14 cellular contexts compared by ENCODE assay signal in the genomic region with DNA sequence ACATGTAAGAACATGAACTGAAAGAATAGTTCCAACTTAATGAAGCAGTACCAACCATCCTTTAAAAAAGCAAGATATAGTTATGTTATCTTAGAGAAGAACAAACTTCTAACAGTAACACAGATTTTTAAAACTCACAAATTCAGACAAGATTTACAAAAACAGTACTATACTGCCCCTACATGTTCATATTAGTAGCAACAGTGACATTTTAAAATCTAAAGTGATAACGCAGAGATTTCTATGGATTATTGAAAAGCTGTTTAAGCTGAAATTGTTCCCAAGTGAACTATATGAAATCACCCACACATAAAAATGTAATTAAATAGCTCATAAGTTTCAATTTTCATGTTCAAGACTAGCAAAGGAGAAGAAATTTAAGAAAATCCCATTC.
DNase-seq lines count a peak whose midpoint lies in the region; FAIRE-seq and TF ChIP-seq lines count a peak whose summit lies in the region.
"Had no signal": no experiment of that assay in that cellular context is flagged by ENCODE, and none has a peak within 500 bp of the region (broad histone marks: within the 10 kb centered on the region; RNA-seq: fewer than 3 reads in every experiment).

No MANE protein-coding gene starts in this region.

- no TSS peak for BruUV-seq in endothelial cell of umbilical vein (replicated peaks; lab: Mats Ljungman, UMichigan)

- no peak overlapping the region for H3K4me3 ChIP-seq in endothelial cell of umbilical vein (replicated peaks in 1 of 3; ENCODE audit: insufficient read depth in 1 of 3, low read depth in 1 of 3, low read length in 3 of 3)
- H3K4me3 ChIP-seq in retinal pigment epithelial cell (ENCODE audit: low read length), result no peak overlapping the region

- no peak overlapping the region for H3K9ac ChIP-seq in endothelial cell of umbilical vein (replicated peaks; ENCODE audit: extremely low read depth, insufficient read depth, low read length)

- dilution Hi-C loops in endothelial cell of umbilical vein (cut with MboI; ENCODE audit: extremely low pct_ligation_motif_present, low sequenced_read_pairs), result no loop called here

- no peaks in the 10 kb centered on the region for H3K4me1 ChIP-seq in endothelial cell of umbilical vein (ENCODE audit: control insufficient read depth, extremely low read depth, insufficient read depth, low read length)

- no peaks in the 10 kb centered on the region for H4K20me1 ChIP-seq in endothelial cell of umbilical vein (replicated peaks; ENCODE audit: control insufficient read depth, extremely low read depth, insufficient read depth, low read length)

- peaks cover 8 to 31% of the 10 kb centered on the region in 2 donors for H3K4me1 Mint-ChIP-seq in immature natural killer cell

- H3K36me3 ChIP-seq in endothelial cell of umbilical vein (ENCODE audit: control insufficient read depth in 2 of 2, extremely low read depth in 1 of 2, insufficient read depth in 2 of 2, low read length in 2 of 2), result no peaks in the 10 kb centered on the region

- CTCF ChIA-PET in endothelial cell of umbilical vein (lab: Charles Lee), result interaction anchor here (0.6 to 1.9 kb wide), 8 partner anchors 9 to 765 kb away, joined by 3 to 12 read pairs (median 4); no protein-coding TSS in a partner anchor

- peaks cover 2% of the 10 kb centered on the region for H3K9me1 ChIP-seq in endothelial cell of umbilical vein (replicated peaks; ENCODE audit: control insufficient read depth, extremely low read depth, insufficient read depth, low read length)

- H3K79me2 ChIP-seq in endothelial cell of umbilical vein (ENCODE audit: control insufficient read depth, insufficient read depth, low read length), result no peaks in the 10 kb centered on the region

- no peaks in the 10 kb centered on the region for H3K27me3 ChIP-seq in endothelial cell of umbilical vein (ENCODE audit: control insufficient read depth in 2 of 2, insufficient read depth in 2 of 2, low read length in 2 of 2)

- no peak overlapping the region for H3K27ac Mint-ChIP-seq in immature natural killer cell
- H3K27ac Mint-ChIP-seq: stimulated activated memory B cell treated with anti-CD40 and anti-IgM and Interleukin-4, amounts not matched to agents 10 μg/mL and 1 μg/mL and 100 μg/mL, for 72 hours had no signal

- DNase-seq in NCI-H510A treated with DMSO at 0.1 percent for 48 hours (lab: John Stamatoyannopoulos, UW) (peak; percentile 11), NCI-H510A (lab: John Stamatoyannopoulos, UW) (no peak), NCI-H748 treated with DMSO at 0.1 percent for 48 hours (lab: John Stamatoyannopoulos, UW) (peak; percentile 37), endothelial cell of umbilical vein (ENCODE audit: low read depth, low spot score) (peak; percentile 34), retinal pigment epithelial cell (ENCODE audit: low read depth) (no peak), HK-2 (ENCODE audit: unreplicated experiment) (no peak), immature natural killer cell (no peak)
- no peak for DNase-seq in effector CD4-positive, alpha-beta T cell
- DNase-seq: AML-193, GOT3, NCI-H446, small intestine had no signal

- no peaks in the 10 kb centered on the region for H3K9me3 ChIP-seq in endothelial cell of umbilical vein (replicated peaks; ENCODE audit: control insufficient read depth, insufficient read depth, low read length)

- no peak for TF ChIP-seq POLR2A in endothelial cell of umbilical vein (IDR thresholded peaks at IDR 0.05; ENCODE audit: low read depth, low read length)

- POLR2A ChIA-PET in endothelial cell of umbilical vein (lab: Charles Lee), result no interaction called here

- no peak overlapping the region for H3K27ac ChIP-seq in endothelial cell of umbilical vein (ENCODE audit: insufficient read depth, low read depth, low read length)
- H3K27ac ChIP-seq: HL-60 had no signal

- H3K4me3 Mint-ChIP-seq in immature natural killer cell, result no peak overlapping the region
- H3K4me3 Mint-ChIP-seq: stimulated activated memory B cell treated with anti-CD40 and anti-IgM and Interleukin-4, amounts not matched to agents 10 μg/mL and 1 μg/mL and 100 μg/mL, for 72 hours had no signal

- H3K36me3 Mint-ChIP-seq in immature natural killer cell, result peaks cover 0 to 9% (median 3%) of the 10 kb centered on the region in 3 donors

- no peaks in the 10 kb centered on the region for H3K27me3 Mint-ChIP-seq in immature natural killer cell (ENCODE audit: low read depth in 3 of 3)
- H3K27me3 Mint-ChIP-seq: stimulated activated memory B cell treated with anti-CD40 and anti-IgM and Interleukin-4, amounts not matched to agents 10 μg/mL and 1 μg/mL and 100 μg/mL, for 72 hours had no signal

- TF ChIP-seq CTCF in endothelial cell of umbilical vein (IDR thresholded peaks at IDR 0.05; ENCODE audit: extremely low read depth in 1 of 2, insufficient read depth in 1 of 2, low read depth in 1 of 2, low read length in 2 of 2) (peak in 1 of 2 donors; percentile 10), retinal pigment epithelial cell (conservative IDR thresholded peaks at IDR 0.05; ENCODE audit: low read depth, low read length) (peak; percentile 28)

- H3K9me3 Mint-ChIP-seq in immature natural killer cell, result no peaks in the 10 kb centered on the region

- FAIRE-seq in endothelial cell of umbilical vein (lab: Jason Lieb, UNC), result no peak
- FAIRE-seq: small intestine had no signal

- H2AFZ ChIP-seq in endothelial cell of umbilical vein (ENCODE audit: low read depth, low read length), result no peak overlapping the region

- intact Hi-C loops in endothelial cell of umbilical vein (cut with micrococcal nuclease), result no loop called here

- H3K4me2 ChIP-seq in endothelial cell of umbilical vein (ENCODE audit: insufficient read depth, low read length), result no peak overlapping the region

TF ChIP-seq in endothelial cell of umbilical vein, 7 proteins besides CTCF, POLR2A, EP300 and RAD21:
- TF ChIP-seq MYC (IDR thresholded peaks at IDR 0.05; ENCODE audit: low read depth, low read length) (no peak), EZH2 (IDR thresholded peaks at IDR 0.05; ENCODE audit: borderline replicate concordance, low read depth, low read length, severe bottlenecking) (no peak), FOS (IDR thresholded peaks at IDR 0.05; ENCODE audit: borderline replicate concordance, insufficient read depth, low read length) (no peak), JUN (IDR thresholded peaks at IDR 0.05; ENCODE audit: borderline replicate concordance, insufficient read depth, insufficient read length, low read depth) (no peak), GATA2 (IDR thresholded peaks at IDR 0.05; ENCODE audit: insufficient read depth, insufficient read length, low read depth, low read length) (no peak), POLR2AphosphoS5 (IDR thresholded peaks at IDR 0.05; ENCODE audit: insufficient read depth, low read depth, low read length) (no peak)
- TF ChIP-seq, protein P1, sequence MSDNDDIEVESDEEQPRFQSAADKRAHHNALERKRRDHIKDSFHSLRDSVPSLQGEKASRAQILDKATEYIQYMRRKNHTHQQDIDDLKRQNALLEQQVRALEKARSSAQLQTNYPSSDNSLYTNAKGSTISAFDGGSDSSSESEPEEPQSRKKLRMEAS (IDR thresholded peaks at IDR 0.05; ENCODE audit: insufficient read depth, insufficient read length), result no peak

Comparison
In these comparisons a context has a peak if more than half of its experiments do, and no peak if none do; other contexts are left out.
1. DNase-seq: peak in NCI-H510A treated with DMSO at 0.1 percent for 48 hours (single experiment), NCI-H748 treated with DMSO at 0.1 percent for 48 hours (single experiment) and endothelial cell of umbilical vein (single experiment); none in NCI-H510A (single experiment), retinal pigment epithelial cell (single experiment), effector CD4-positive, alpha-beta T cell (single experiment), HK-2 (single experiment) and immature natural killer cell (0 of 3).